In the genomic region with DNA sequence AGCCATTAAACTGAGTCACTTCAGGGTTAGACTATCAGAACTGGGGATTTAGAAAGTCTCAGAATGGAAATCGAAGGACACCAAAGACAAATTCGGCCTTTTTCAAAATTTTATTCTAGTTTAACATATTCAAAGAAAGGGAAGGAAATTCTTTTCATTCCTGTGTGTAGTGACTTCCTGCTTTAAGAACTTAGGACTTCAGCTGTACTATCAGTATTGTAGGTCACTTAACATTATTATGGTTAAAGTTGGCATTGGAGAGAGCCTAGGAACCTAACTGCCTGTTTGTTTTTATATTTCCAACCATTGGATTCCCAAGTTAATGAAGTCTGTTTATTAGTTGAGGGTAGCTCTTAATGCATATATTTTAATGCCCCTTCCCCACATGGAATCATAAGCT, we compare ENCODE assay signal across 15 cellular contexts.
DNase-seq lines count a peak whose midpoint lies in the region; TF ChIP-seq lines count a peak whose summit lies in the region.
"Had no signal": no experiment of that assay in that cellular context is flagged by ENCODE, and none has a peak within 500 bp of the region (broad histone marks: within the 10 kb centered on the region; RNA-seq: fewer than 3 reads in every experiment).

No MANE protein-coding gene starts in this region.

- H3K27ac ChIP-seq in HUES64 (ENCODE audit: low read depth, low read length), result peak overlapping the region; percentile 21; the same call in 1 of the 2 replicates
- no peak overlapping the region for H3K27ac ChIP-seq in SJCRH30
- no peak overlapping the region for H3K27ac ChIP-seq in RWPE1
- H3K27ac ChIP-seq: adrenal gland, pancreas had no signal

- no peak overlapping the region for H3K4me3 ChIP-seq in AG10803 (ENCODE audit: low read length)
- no peak overlapping the region for H3K4me3 ChIP-seq in HUES64 (ENCODE audit: low read length)
- no peak overlapping the region for H3K4me3 ChIP-seq in SJCRH30
- H3K4me3 ChIP-seq: adrenal gland, pancreas had no signal

- no peak overlapping the region; the same call in 1 of the 2 replicates for H3K9ac ChIP-seq in HUES64 (ENCODE audit: low read depth, low read length)

- POLR2A ChIA-PET in RWPE1 (lab: Yijun Ruan, JAX; ENCODE audit: low non-redundant PET), result interaction anchor here (1.3 kb wide), 1 partner anchor 65 kb away, joined by 3 read pairs; no protein-coding TSS in a partner anchor

- H3K27me3 ChIP-seq in HUES64 (ENCODE audit: insufficient read depth, low read length), result no peaks in the 10 kb centered on the region
- H3K27me3 ChIP-seq in SJCRH30, result no peaks in the 10 kb centered on the region
- H3K27me3 ChIP-seq: adrenal gland, pancreas had no signal

- H3K4me1 ChIP-seq in HUES64 (ENCODE audit: insufficient read depth, low read length) (peaks cover 28% of the 10 kb centered on the region), SJCRH30 (peaks cover 2% of the 10 kb centered on the region; the same call in 1 of the 2 replicates)

- CTCF ChIA-PET in RWPE1 (lab: Yijun Ruan, JAX), result no interaction called here

- no peaks in the 10 kb centered on the region for H3K9me3 ChIP-seq in HUES64 (ENCODE audit: insufficient read depth, low read depth, low read length)
- H3K9me3 ChIP-seq in SJCRH30 (replicated peaks), result no peaks in the 10 kb centered on the region
- H3K9me3 ChIP-seq: adrenal gland, pancreas had no signal

- peak; percentile 58 for DNase-seq in AG10803 (ENCODE audit: low read depth)
- peak; percentile 67 for DNase-seq in astrocyte of the hippocampus (ENCODE audit: low read depth, low spot score)
- peak; percentile 45 to 57 for DNase-seq in lung microvascular endothelial cell (ENCODE audit: low read depth in 2 of 2)
- DNase-seq in NCI-H1436 (lab: John Stamatoyannopoulos, UW), result no peak
- DNase-seq in SJCRH30, result no peak
- no peak for DNase-seq in RWPE1 (ENCODE audit: low spot score)
- DNase-seq in NCI-H1105 treated with DMSO at 0.1 percent for 48 hours (lab: John Stamatoyannopoulos, UW), result no peak
- DNase-seq: activated CD4-positive, alpha-beta T cell treated with anti-CD3 and anti-CD28 coated beads, Interleukin-2, amount 50 U/mL, for 48 hours; adrenal gland; DMS153; NCI-H1436 treated with DMSO at 0.1 percent for 48 hours; NCI-H526 treated with DMSO at 0.1 percent for 48 hours; pancreas; substantia nigra had no signal

- H3K36me3 ChIP-seq in HUES64 (ENCODE audit: insufficient read depth, low read length), result peaks cover 12% of the 10 kb centered on the region; the same call in 1 of the 2 replicates
- H3K36me3 ChIP-seq in SJCRH30, result no peaks in the 10 kb centered on the region
- H3K36me3 ChIP-seq: adrenal gland, pancreas had no signal

- WGBS in HUES64, result 100% methylated on average over 1 of the region's 2 CpGs

- TF ChIP-seq CTCF in AG10803 (conservative IDR thresholded peaks at IDR 0.05; ENCODE audit: low read length) (no peak), RWPE1 (conservative IDR thresholded peaks at IDR 0.05; ENCODE audit: low read depth) (no peak)

Comparison
In these comparisons a context has a peak if more than half of its experiments do, and no peak if none do; other contexts are left out.
1. DNase-seq: peak in AG10803 (single experiment), astrocyte of the hippocampus (single experiment) and lung microvascular endothelial cell (2 of 2); none in NCI-H1436 (single experiment), SJCRH30 (0 of 2), RWPE1 (single experiment) and NCI-H1105 treated with DMSO at 0.1 percent for 48 hours (single experiment).